Comparison of ENCODE assay signal across 28 cellular contexts in genomic region chr4:16075975-16076757, GRCh38. TPM values are rescaled to one million over a fixed set of nuclear protein-coding genes. Genes with fewer than 3 reads are reported as not detected.
"Had no signal": no experiment of that assay in that cellular context is flagged by ENCODE, and none has a peak within 500 bp of the region (broad histone marks: within the 10 kb centered on the region; RNA-seq: fewer than 3 reads in every experiment).

No MANE protein-coding gene starts in this region.

- H3K4me3 ChIP-seq: adrenal gland, Peyer's patch had no signal

- H3K36me3 Mint-ChIP-seq: activated naive CD8-positive, alpha-beta T cell treated with anti-CD3 and anti-CD28 coated beads, Interleukin-2, amount 10 ng/mL, durations not matched to agents 7 days and 5 days had no signal

- H3K4me1 Mint-ChIP-seq: activated B cell treated with CpG ODN at 0.5 μM for 24 hours had no signal

- H3K4me1 ChIP-seq: adrenal gland, Peyer's patch had no signal

- H3K27ac Mint-ChIP-seq: activated B cell treated with CpG ODN at 0.5 μM for 24 hours; activated CD4-positive, alpha-beta memory T cell treated with anti-CD3 and anti-CD28 coated beads, Interleukin-2, amount 10 ng/mL, durations not matched to agents 7 days and 5 days; activated naive CD8-positive, alpha-beta T cell treated with anti-CD3 and anti-CD28 coated beads, Interleukin-2, amount 10 ng/mL, durations not matched to agents 7 days and 5 days; activated T-cell treated with anti-CD3 and anti-CD28 coated beads, Interleukin-2, amount 50 U/mL, for 72 hours; activated T-helper 2 cell treated with anti-CD3 and anti-CD28 coated beads, Interferon-gamma antibody, Interleukin-2, Interleukin-4, amounts not matched to agents 10 μg/mL and 5 μg/mL and 100 μg/mL, durations not matched to agents 14 hours and 24 hours and 36 hours; T-helper 1 cell treated with Interleukin-12 subunit alpha and Interleukin-12 subunit beta and Interleukin-4 antibody, amounts not matched to agents 30 μg/mL and 1 μg/mL, for 36 hours had no signal

- ATAC-seq: activated T-cell treated with anti-CD3 and anti-CD28 coated beads, Interleukin-2, amount 50 U/mL, for 72 hours had no signal

- H3K36me3 ChIP-seq: adrenal gland had no signal

- H3K4me3 Mint-ChIP-seq: activated B cell treated with CpG ODN at 0.5 μM for 24 hours; activated CD4-positive, alpha-beta memory T cell treated with anti-CD3 and anti-CD28 coated beads, Interleukin-2, amount 10 ng/mL, durations not matched to agents 7 days and 5 days; activated naive CD8-positive, alpha-beta T cell treated with anti-CD3 and anti-CD28 coated beads, Interleukin-2, amount 10 ng/mL, durations not matched to agents 7 days and 5 days; activated T-cell treated with anti-CD3 and anti-CD28 coated beads, Interleukin-2, amount 50 U/mL, for 72 hours; T-helper 1 cell treated with Interleukin-12 subunit alpha and Interleukin-12 subunit beta and Interleukin-4 antibody, amounts not matched to agents 30 μg/mL and 1 μg/mL, for 36 hours had no signal

- H3K27ac ChIP-seq: adrenal gland, KMS-11, Peyer's patch, RWPE1 had no signal

- DNase-seq: activated B cell treated with CpG ODN at 0.5 μM for 24 hours; activated CD4-positive, alpha-beta memory T cell treated with anti-CD3 and anti-CD28 coated beads, Interleukin-2, amount 10 ng/mL, durations not matched to agents 7 days and 5 days; activated CD4-positive, alpha-beta T cell treated with anti-CD3 and anti-CD28 coated beads for 1 hour; activated CD4-positive, alpha-beta T cell treated with anti-CD3 and anti-CD28 coated beads, Interleukin-2, amount 50 U/mL, for 1 hour; activated gamma-delta T cell treated with Interleukin-2 at 50 U/mL for 16 hours; activated naive CD4-positive, alpha-beta T cell treated with anti-CD3 and anti-CD28 coated beads, Interleukin-2, amount 50 U/mL, for 16 hours; activated naive CD8-positive, alpha-beta T cell treated with anti-CD3 and anti-CD28 coated beads, Interleukin-2, amount 10 ng/mL, durations not matched to agents 7 days and 5 days; activated T-cell treated with anti-CD3 and anti-CD28 coated beads for 4 hours; activated T-cell treated with anti-CD3 and anti-CD28 coated beads, Interleukin-2, amount 50 U/mL, for 72 hours; adrenal gland; anterior cingulate cortex; cerebellar nuclear complex; NCI-H1092; NCI-H1417; NCI-H1930; NCI-H2171; NCI-H2227 treated with DMSO at 0.1 percent for 48 hours; NCI-H446 treated with DMSO at 0.1 percent for 48 hours; NCI-H524 treated with DMSO at 0.1 percent for 48 hours; NCI-H748 treated with DMSO at 0.1 percent for 48 hours; NK-92 treated with Interleukin-12 subunit alpha and Interleukin-12 subunit beta, amount 100 ng/mL, for 24 hours; Peyer's patch; Right ventricle myocardium superior had no signal

- H3K9me3 Mint-ChIP-seq: activated B cell treated with CpG ODN at 0.5 μM for 24 hours; activated CD4-positive, alpha-beta memory T cell treated with anti-CD3 and anti-CD28 coated beads, Interleukin-2, amount 10 ng/mL, durations not matched to agents 7 days and 5 days; activated naive CD8-positive, alpha-beta T cell treated with anti-CD3 and anti-CD28 coated beads, Interleukin-2, amount 10 ng/mL, durations not matched to agents 7 days and 5 days; activated T-cell treated with anti-CD3 and anti-CD28 coated beads, Interleukin-2, amount 50 U/mL, for 72 hours; activated T-helper 2 cell treated with anti-CD3 and anti-CD28 coated beads, Interferon-gamma antibody, Interleukin-2, Interleukin-4, amounts not matched to agents 10 μg/mL and 5 μg/mL and 100 μg/mL, durations not matched to agents 14 hours and 24 hours and 36 hours; T-helper 1 cell treated with Interleukin-12 subunit alpha and Interleukin-12 subunit beta and Interleukin-4 antibody, amounts not matched to agents 30 μg/mL and 1 μg/mL, for 36 hours had no signal

- H3K27me3 ChIP-seq: Peyer's patch had no signal

- H3K9me3 ChIP-seq: adrenal gland, Peyer's patch had no signal

RNA-seq across cellular contexts. Expression of gene PROM1, which starts 7.7 kb away (rescaled TPM):
- total RNA-seq: activated B cell treated with CpG ODN at 0.5 μM for 24 hours; activated CD4-positive, alpha-beta memory T cell treated with anti-CD3 and anti-CD28 coated beads, Interleukin-2, amount 10 ng/mL, durations not matched to agents 7 days and 5 days; activated naive CD8-positive, alpha-beta T cell treated with anti-CD3 and anti-CD28 coated beads, Interleukin-2, amount 10 ng/mL, durations not matched to agents 7 days and 5 days; MCF 10A had no signal
